Comparison of ENCODE assay signal across 8 cellular contexts in genomic region chr19:39125554-39126311, GRCh38. TPM values are rescaled to one million over a fixed set of nuclear protein-coding genes. Genes with fewer than 3 reads are reported as not detected.
DNase-seq lines count a peak whose midpoint lies in the region; ATAC-seq, FAIRE-seq and TF ChIP-seq lines count a peak whose summit lies in the region.

PAK4 (plus strand) TSS chr19:39125786; CDS start chr19:39169554, 43,768 bp downstream.

- DNase-seq in COLO829 (ENCODE audit: low spot score) (peak; percentile 100), HUDEP-2 (lab: John Stamatoyannopoulos, UW; ENCODE audit: unreplicated experiment in 76 of 76) (peak in 75 of 76 experiments; percentile 77 to 99 (median 98)), NT2/D1 (ENCODE audit: low read depth, low spot score) (peak; percentile 92), H1 (ENCODE audit: low read depth in 1 of 2, low spot score in 2 of 2) (peak; percentile 84 to 98), mesenchymal stem cell (peak; percentile 97)
- DNase-seq in activated CD8-positive, alpha-beta memory T cell treated with anti-CD3 and anti-CD28 coated beads, Interleukin-2, amount 10 ng/mL, durations not matched to agents 7 days and 5 days, result peak; percentile 98
- peak; percentile 91 for DNase-seq in stimulated activated CD8-positive, alpha-beta memory T cell treated with anti-CD3 and anti-CD28 coated beads, Interleukin-12 subunit alpha, Interleukin-12 subunit beta, amount 100 ng/mL, for 4 hours (ENCODE audit: low read depth)

- H4K5ac ChIP-seq in H1 (ENCODE audit: insufficient read length, low read depth, low read length), result peak within 1 kb of the TSS; percentile 96

- no peak for TF ChIP-seq RAD21 in H1 (IDR thresholded peaks at IDR 0.05 in 1 of 2, conservative IDR thresholded peaks at IDR 0.05 in 1 of 2; ENCODE audit: low read depth in 2 of 2, low read length in 2 of 2)

- H3K4me2 ChIP-seq in H1 (ENCODE audit: insufficient read depth in 1 of 2, low read depth in 2 of 2, low read length in 2 of 2), result peak within 1 kb of the TSS; percentile 72 to 90
- H3K4me2 ChIP-seq in mesenchymal stem cell (ENCODE audit: low read length, poor library complexity, severe bottlenecking), result peak within 1 kb of the TSS; percentile 88

- H3K36me3 ChIP-seq in NT2/D1 (ENCODE audit: insufficient read depth, insufficient read length, low read length) (peaks cover 8% of the 10 kb centered on the region), H1 (ENCODE audit: control insufficient read depth in 2 of 4, insufficient read depth in 4 of 4, low read length in 3 of 4) (no peaks in the 10 kb centered on the region), mesenchymal stem cell (ENCODE audit: control insufficient read depth in 1 of 2, insufficient read depth in 2 of 2, low read depth in 1 of 2, low read length in 2 of 2) (peaks cover 0 to 7% of the 10 kb centered on the region in 2 experiments)

- H2AK5ac ChIP-seq in H1 (ENCODE audit: low read depth, low read length) (no peak within 1 kb of the TSS), mesenchymal stem cell (ENCODE audit: low read length, severe bottlenecking) (no peak within 1 kb of the TSS)

- H3K36me3 Mint-ChIP-seq in activated CD8-positive, alpha-beta memory T cell treated with anti-CD3 and anti-CD28 coated beads, Interleukin-2, amount 10 ng/mL, durations not matched to agents 7 days and 5 days, result no peaks in the 10 kb centered on the region

- ATAC-seq in GM21367 (IDR thresholded peaks at IDR 0.05; ENCODE audit: unreplicated experiment), result peak; percentile 66
- peak; percentile 99 for ATAC-seq in activated CD8-positive, alpha-beta memory T cell treated with anti-CD3 and anti-CD28 coated beads, Interleukin-2, amount 10 ng/mL, durations not matched to agents 7 days and 5 days

- H2BK20ac ChIP-seq in H1 (ENCODE audit: low read length), result no peak within 1 kb of the TSS

- peak within 1 kb of the TSS; percentile 42; the same call in 1 of the 2 replicates for H2AFZ ChIP-seq in H1 (ENCODE audit: low read length)
- peak within 1 kb of the TSS; percentile 90 for H2AFZ ChIP-seq in mesenchymal stem cell (ENCODE audit: low read depth, low read length)

- peak within 1 kb of the TSS; percentile 62; the same call in 1 of the 2 replicates for H3K27ac ChIP-seq in H1 (ENCODE audit: low read depth, low read length)
- peak within 1 kb of the TSS; percentile 43 for H3K27ac ChIP-seq in mesenchymal stem cell (ENCODE audit: low read length, poor library complexity, severe bottlenecking)

- peaks cover 6 to 28% of the 10 kb centered on the region in 2 experiments for H4K20me1 ChIP-seq in H1 (replicated peaks in 1 of 2; ENCODE audit: control insufficient read depth in 1 of 2, insufficient read depth in 2 of 2, low read length in 2 of 2)

- H3K9ac ChIP-seq in NT2/D1 (ENCODE audit: insufficient read length, low read depth) (peak within 1 kb of the TSS; percentile 77), H1 (replicated peaks in 1 of 4; ENCODE audit: extremely low read depth in 1 of 4, low read depth in 3 of 4, low read length in 3 of 4) (peak within 1 kb of the TSS; percentile 64 to 76 (median 72)), mesenchymal stem cell (ENCODE audit: low read length) (peak within 1 kb of the TSS; percentile 90)

- H3K9me3 ChIP-seq in NT2/D1 (ENCODE audit: insufficient read depth, low read length), result no peaks in the 10 kb centered on the region
- H3K9me3 ChIP-seq in H1 (ENCODE audit: insufficient read depth in 2 of 2, low read depth in 1 of 2, low read length in 1 of 2), result no peaks in the 10 kb centered on the region
- no peaks in the 10 kb centered on the region for H3K9me3 ChIP-seq in mesenchymal stem cell (ENCODE audit: control insufficient read depth, low read length)

- H3K23ac ChIP-seq in H1 (ENCODE audit: insufficient read length) (no peak within 1 kb of the TSS), mesenchymal stem cell (ENCODE audit: low read length in 2 of 2) (peak within 1 kb of the TSS in 1 of 2 experiments; percentile 85)

- no peaks in the 10 kb centered on the region for H3K9me3 Mint-ChIP-seq in activated CD8-positive, alpha-beta memory T cell treated with anti-CD3 and anti-CD28 coated beads, Interleukin-2, amount 10 ng/mL, durations not matched to agents 7 days and 5 days (ENCODE audit: low read depth)

- 0 out of 2 replicates have a peak within 1 kb of the TSS, but pooled peaks have one; percentile 63 for H2BK12ac ChIP-seq in H1 (ENCODE audit: low read depth, low read length)
- peak within 1 kb of the TSS in 1 of 2 experiments; percentile 38 for H2BK12ac ChIP-seq in mesenchymal stem cell (ENCODE audit: low read length in 2 of 2)

- no peaks in the 10 kb centered on the region; the same call in 1 of the 2 replicates for H3K23me2 ChIP-seq in H1 (ENCODE audit: low read depth, low read length)

- TF ChIP-seq EP300 in H1 (IDR thresholded peaks at IDR 0.05; ENCODE audit: borderline replicate concordance in 1 of 2, low read depth in 2 of 2, low read length in 2 of 2), result no peak

- no peak within 1 kb of the TSS for H2BK15ac ChIP-seq in H1 (ENCODE audit: low read length)
- H2BK15ac ChIP-seq in mesenchymal stem cell (ENCODE audit: low read depth, poor library complexity, severe bottlenecking), result no peak within 1 kb of the TSS

- CTCF ChIA-PET in activated CD8-positive, alpha-beta memory T cell treated with anti-CD3 and anti-CD28 coated beads, Interleukin-2, amount 10 ng/mL, durations not matched to agents 7 days and 5 days (lab: Charles Lee), result interaction anchor here (0.7 to 1.5 kb wide), 3 partner anchors 202 to 407 kb away, joined by 3 to 6 read pairs (median 3); partner anchors contain the start of gene EID2B
- CTCF ChIA-PET in H1 (lab: Charles Lee; ENCODE audit: partially characterized antibody), result interaction anchor here (0.6 to 1.7 kb wide), 5 partner anchors 10 to 532 kb away, joined by 3 to 7 read pairs (median 5); no protein-coding TSS in a partner anchor

- H3K18ac ChIP-seq in H1 (ENCODE audit: extremely low read depth, low read length) (peak within 1 kb of the TSS; percentile 95), mesenchymal stem cell (ENCODE audit: low read depth in 1 of 2, low read length in 2 of 2) (peak within 1 kb of the TSS; percentile 97 to 99)

- H3K4ac ChIP-seq in H1 (replicated peaks; ENCODE audit: insufficient read length, low read depth, low read length) (no peak within 1 kb of the TSS), mesenchymal stem cell (ENCODE audit: low read depth in 1 of 2, low read length in 2 of 2) (peak within 1 kb of the TSS; percentile 92 to 95)

- WGBS in H1 (ENCODE audit: extremely low coverage in 1 of 2, insufficient coverage in 1 of 2, insufficient read length in 1 of 2, insufficient replicate concordance in 2 of 2, low coverage in 1 of 2, low lambda C conversion rate in 2 of 2, missing lambda C conversion rate in 1 of 2), 2 experiments, result 2% methylated on average over 50 of the region's 64 CpGs; no CpG with 5 or more reads in 1 of the 2 experiments
- WGBS in mesenchymal stem cell, result under 1% methylated on average over 63 of the region's 64 CpGs

- POLR2A ChIA-PET in H1 (lab: Charles Lee; ENCODE audit: partially characterized antibody), result interaction anchor here (1.0 to 2.9 kb wide), 7 partner anchors 9 to 151 kb away, joined by 3 to 9 read pairs (median 4); partner anchors contain the start of gene NCCRP1

- TF ChIP-seq CTCF in H1 (IDR thresholded peaks at IDR 0.05; ENCODE audit: control extremely low read depth in 1 of 3, insufficient read depth in 1 of 3, low read depth in 1 of 3, low read length in 3 of 3), result no peak

- H3K4me3 ChIP-seq in NT2/D1 (ENCODE audit: insufficient read length, low read depth) (peak within 1 kb of the TSS; percentile 67), H1 (ENCODE audit: extremely low read depth in 1 of 4, insufficient read depth in 2 of 4, low read depth in 3 of 4, low read length in 4 of 4) (peak within 1 kb of the TSS; percentile 73 to 94 (median 78)), mesenchymal stem cell (ENCODE audit: insufficient read depth in 1 of 2, low read depth in 1 of 2, low read length in 2 of 2) (peak within 1 kb of the TSS; percentile 93 to 96)

- peaks cover 4% of the 10 kb centered on the region for H3K27me3 Mint-ChIP-seq in activated CD8-positive, alpha-beta memory T cell treated with anti-CD3 and anti-CD28 coated beads, Interleukin-2, amount 10 ng/mL, durations not matched to agents 7 days and 5 days

- no peak within 1 kb of the TSS for H3K14ac ChIP-seq in H1 (ENCODE audit: insufficient read length)
- H3K14ac ChIP-seq in mesenchymal stem cell (ENCODE audit: low read length in 2 of 2), result peak within 1 kb of the TSS in 1 of 2 experiments; percentile 91

- peak within 1 kb of the TSS; percentile 85 for H3K4me3 Mint-ChIP-seq in activated CD8-positive, alpha-beta memory T cell treated with anti-CD3 and anti-CD28 coated beads, Interleukin-2, amount 10 ng/mL, durations not matched to agents 7 days and 5 days

- no peak for FAIRE-seq in H1 (lab: Jason Lieb, UNC)

- H3K79me2 ChIP-seq in H1 (ENCODE audit: control insufficient read depth in 1 of 2, insufficient read depth in 2 of 2, low read length in 2 of 2), result peaks cover 18 to 47% of the 10 kb centered on the region in 2 experiments

- peaks cover 17% of the 10 kb centered on the region for H3K79me1 ChIP-seq in H1 (ENCODE audit: low read depth, low read length)
- H3K79me1 ChIP-seq in mesenchymal stem cell (replicated peaks; ENCODE audit: low read length, poor library complexity, severe bottlenecking), result peaks cover 9% of the 10 kb centered on the region

- H3K27me3 ChIP-seq in NT2/D1 (ENCODE audit: insufficient read depth, insufficient read length) (no peaks in the 10 kb centered on the region), H1 (replicated peaks in 1 of 4; ENCODE audit: control insufficient read depth in 3 of 4, extremely low read depth in 1 of 4, insufficient read depth in 3 of 4, low read length in 3 of 4) (no peaks in the 10 kb centered on the region), mesenchymal stem cell (ENCODE audit: control insufficient read depth in 1 of 2, insufficient read depth in 1 of 2, low read length in 2 of 2) (no peaks in the 10 kb centered on the region)

- peak within 1 kb of the TSS; percentile 98 for H3K56ac ChIP-seq in H1 (replicated peaks; ENCODE audit: insufficient read length, low read depth, low read length)

- H3K4me1 ChIP-seq in NT2/D1 (ENCODE audit: insufficient read depth, insufficient read length), result peaks cover 10% of the 10 kb centered on the region
- H3K4me1 ChIP-seq in H1 (replicated peaks in 1 of 4; ENCODE audit: control insufficient read depth in 3 of 4, insufficient read depth in 4 of 4, low read length in 3 of 4), result peaks cover 0 to 14% (median 6%) of the 10 kb centered on the region in 4 experiments; a peak in 6 of 7 replicates
- peaks cover 34% of the 10 kb centered on the region for H3K4me1 ChIP-seq in mesenchymal stem cell (ENCODE audit: control insufficient read depth, insufficient read depth, low read depth, low read length)

- H2BK120ac ChIP-seq in H1 (replicated peaks; ENCODE audit: low read depth, low read length) (no peak within 1 kb of the TSS), mesenchymal stem cell (ENCODE audit: low read depth, low read length) (peak within 1 kb of the TSS; percentile 37)

- peak within 1 kb of the TSS; percentile 91 for H4K91ac ChIP-seq in H1 (replicated peaks; ENCODE audit: insufficient read length, low read length)
- H4K91ac ChIP-seq in mesenchymal stem cell (ENCODE audit: low read length), result peak within 1 kb of the TSS; percentile 94

- peak within 1 kb of the TSS; percentile 89 for H3K27ac Mint-ChIP-seq in activated CD8-positive, alpha-beta memory T cell treated with anti-CD3 and anti-CD28 coated beads, Interleukin-2, amount 10 ng/mL, durations not matched to agents 7 days and 5 days

- peak in 1 of 2 experiments; percentile 67; a peak in 1 of 3 replicates for TF ChIP-seq POLR2A in H1 (IDR thresholded peaks at IDR 0.05; ENCODE audit: control extremely low read depth in 1 of 2, low read depth in 2 of 2, low read length in 2 of 2)

- H4K8ac ChIP-seq in H1 (ENCODE audit: extremely low read depth, insufficient read depth, low read length) (peak within 1 kb of the TSS; percentile 91), mesenchymal stem cell (ENCODE audit: low read length) (peak within 1 kb of the TSS; percentile 97)

- peaks cover 34% of the 10 kb centered on the region for H3K4me1 Mint-ChIP-seq in activated CD8-positive, alpha-beta memory T cell treated with anti-CD3 and anti-CD28 coated beads, Interleukin-2, amount 10 ng/mL, durations not matched to agents 7 days and 5 days

- H2BK5ac ChIP-seq in H1 (ENCODE audit: low read depth, low read length) (peak within 1 kb of the TSS; percentile 94), mesenchymal stem cell (ENCODE audit: low read depth, low read length, poor library complexity, severe bottlenecking) (peak within 1 kb of the TSS; percentile 88)

RNA-seq across cellular contexts. Expression of gene PAK4, which starts in this region (rescaled TPM):
- 10 to 100 TPM; 14.6 to 18.4 TPM for total RNA-seq in activated CD8-positive, alpha-beta memory T cell treated with anti-CD3 and anti-CD28 coated beads, Interleukin-2, amount 10 ng/mL, durations not matched to agents 7 days and 5 days
- total RNA-seq in H1 (2021; fragmentation: NEBNext Ultra II Directional; extraction: Animal tissue kit (Norgen Biotek cat#: 25700)), result 64.4 and 67.6 TPM in 2 replicates
- 50.7 and 107 TPM in 2 replicates for polyA plus RNA-seq in H1 (2011; rRNA removed)
- 55.5 TPM for polyA plus RNA-seq in H1 (2011; cell fraction: cytosol; rRNA removed)
- 89.7 TPM for polyA plus RNA-seq in H1 (2011; cell fraction: nucleus; rRNA removed)
- polyA plus RNA-seq in H1 (2012, experiment 1 of 2), result 40.5 to 57.3 TPM (median 53.1 TPM) in 4 replicates
- polyA plus RNA-seq in H1 (2012, experiment 2 of 2), result 64.2 TPM
- 47.5 TPM for polyA plus RNA-seq in H1 (2013, experiment 1 of 2)
- polyA plus RNA-seq in H1 (2013, experiment 2 of 2), result 47.5 TPM
- polyA minus RNA-seq in H1 (2011; rRNA and poly(A)+ RNA removed), result 17.7 and 25.9 TPM in 2 replicates
- polyA minus RNA-seq in H1 (2011; cell fraction: cytosol; rRNA and poly(A)+ RNA removed), result 39.9 TPM
- polyA minus RNA-seq in H1 (2011; cell fraction: nucleus; rRNA and poly(A)+ RNA removed), result 22.8 TPM
- 28.8 TPM for polyA plus RNA-seq in mesenchymal stem cell (2013, experiment 1 of 2)
- 29.4 TPM for polyA plus RNA-seq in mesenchymal stem cell (2013, experiment 2 of 2)

Comparison
In these comparisons a context has a peak if more than half of its experiments do, and no peak if none do; other contexts are left out.
1. Peak in every context shown above with its lines: DNase-seq, ATAC-seq, H3K4me3 ChIP-seq and H3K27ac ChIP-seq.